9 cellular contexts compared by ENCODE assay signal in the genomic region with DNA sequence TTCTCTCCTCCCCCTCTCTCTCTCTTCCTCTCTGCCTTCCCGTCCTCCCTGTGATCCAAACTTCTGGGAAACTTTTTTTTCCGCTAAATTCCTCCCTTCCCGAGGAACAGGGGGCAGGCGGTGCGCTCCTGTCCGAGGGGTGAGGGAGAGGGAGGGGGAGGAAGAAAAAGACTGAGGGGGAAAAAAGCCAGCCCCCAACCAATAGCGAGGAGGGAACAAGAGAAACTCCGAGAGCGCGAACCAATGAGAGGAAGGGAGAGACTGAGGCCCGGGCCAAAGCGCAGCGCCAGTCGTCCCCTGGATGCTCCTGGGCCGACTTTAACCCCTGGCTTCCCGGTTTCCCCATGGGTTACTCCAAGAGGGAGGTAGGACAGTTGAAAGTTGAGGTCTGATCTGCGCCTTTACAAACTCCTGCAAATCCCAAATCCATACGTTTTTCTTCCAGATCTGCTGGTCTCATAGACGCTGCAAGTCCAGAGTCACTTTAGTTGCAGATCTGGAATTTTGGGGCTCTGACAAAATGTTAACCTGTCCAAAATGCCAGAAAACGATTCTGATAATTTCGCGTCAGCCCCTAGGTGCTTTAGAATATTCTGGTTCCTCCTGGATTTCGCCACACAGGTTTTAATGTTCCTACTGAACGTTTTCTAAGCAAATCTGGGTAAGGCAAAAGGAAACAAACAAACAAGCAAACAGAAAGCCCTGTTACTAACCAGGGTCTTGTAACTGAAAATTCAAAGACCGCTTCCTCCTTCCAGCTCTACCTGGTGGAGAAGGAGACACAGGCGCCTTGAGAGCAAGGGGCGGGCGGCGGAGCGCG. TPM values are rescaled to one million over a fixed set of nuclear protein-coding genes. Genes with fewer than 3 reads are reported as not detected.
DNase-seq lines count a peak whose midpoint lies in the region; ATAC-seq, FAIRE-seq and TF ChIP-seq lines count a peak whose summit lies in the region.
"Had no signal": no experiment of that assay in that cellular context is flagged by ENCODE, and none has a peak within 500 bp of the region (broad histone marks: within the 10 kb centered on the region; RNA-seq: fewer than 3 reads in every experiment).

A gene (minus strand): TSS at position 158 of the 820 bp plus-strand sequence. CDS start 548 bp downstream, outside the sequence.

- H4K20me1 ChIP-seq in keratinocyte (ENCODE audit: control insufficient read depth, extremely low read depth, insufficient read depth, low read length): no peaks in the 10 kb centered on the region

- H3K9me3 Mint-ChIP-seq in MCF 10A (ENCODE audit: unreplicated experiment): peaks cover 12% of the 10 kb centered on the region
- peaks cover 8% of the 10 kb centered on the region for H3K9me3 Mint-ChIP-seq in stimulated activated memory B cell treated with anti-CD40 and anti-IgM and Interleukin-4, amounts not matched to agents 10 μg/mL and 1 μg/mL and 100 μg/mL, for 72 hours

- in situ Hi-C loops in HAP-1 (cut with MboI; ENCODE audit: low sequenced_read_pairs) (loop anchor here (10.0 kb wide), 1 partner anchor 1114 kb away; no protein-coding TSS in a partner anchor), ACHN (cut with HindIII; ENCODE audit: low pct_ligation_motif_present, low pct_unique_long_range_greater_than_20kb, low sequenced_read_pairs) (no loop called here)

- FAIRE-seq in keratinocyte (lab: Jason Lieb, UNC): no peak

- H3K27me3 Mint-ChIP-seq in MCF 10A (ENCODE audit: insufficient read depth, unreplicated experiment): no peaks in the 10 kb centered on the region
- peaks cover 97% of the 10 kb centered on the region for H3K27me3 Mint-ChIP-seq in stimulated activated memory B cell treated with anti-CD40 and anti-IgM and Interleukin-4, amounts not matched to agents 10 μg/mL and 1 μg/mL and 100 μg/mL, for 72 hours

- peaks cover 100% of the 10 kb centered on the region for H3K27me3 ChIP-seq in HUES48 (ENCODE audit: control insufficient read depth, insufficient read depth, low read length)
- H3K27me3 ChIP-seq in keratinocyte (ENCODE audit: control insufficient read depth, extremely low read depth, insufficient read depth, low read length): peaks cover 100% of the 10 kb centered on the region
- no peaks in the 10 kb centered on the region for H3K27me3 ChIP-seq in HAP-1 (ENCODE audit: low read depth)

- H2AFZ ChIP-seq in keratinocyte (ENCODE audit: control insufficient read depth, low read length): peak within 1 kb of the TSS; percentile 22

- peak within 1 kb of the TSS; percentile 65 for H3K4me2 ChIP-seq in keratinocyte (ENCODE audit: control insufficient read depth, extremely low read depth, insufficient read depth, low read depth, low read length)

- dilution Hi-C loops in keratinocyte (cut with MboI; ENCODE audit: extremely low pct_ligation_motif_present, low sequenced_read_pairs): no loop called here

- TF ChIP-seq CTCF in MCF 10A (IDR thresholded peaks at IDR 0.05; ENCODE audit: unreplicated experiment) (no peak), keratinocyte (optimal IDR thresholded peaks at IDR 0.05 in 1 of 3, IDR thresholded peaks at IDR 0.05 in 1 of 3, conservative IDR thresholded peaks at IDR 0.05 in 1 of 3; ENCODE audit: extremely low read depth in 1 of 3, insufficient read depth in 2 of 3, low read length in 3 of 3) (no peak)

- H3K9me3 ChIP-seq in HUES48 (ENCODE audit: control insufficient read depth, insufficient read depth, low read length) (no peaks in the 10 kb centered on the region), keratinocyte (ENCODE audit: control insufficient read depth, low read depth, low read length) (peaks cover 14% of the 10 kb centered on the region), HAP-1 (no peaks in the 10 kb centered on the region; the same call in 1 of the 2 replicates)

- DNase-seq in MCF 10A (ENCODE audit: unreplicated experiment) (no peak), keratinocyte (ENCODE audit: low read depth, low spot score) (no peak), DMS153 (lab: John Stamatoyannopoulos, UW) (no peak), HAP-1 (ENCODE audit: low spot score in 2 of 2) (no peak), ACHN (no peak), inferior parietal cortex (ENCODE audit: extremely low spot score) (no peak)

- peaks cover 5% of the 10 kb centered on the region for H3K36me3 Mint-ChIP-seq in MCF 10A (ENCODE audit: insufficient read depth, unreplicated experiment)
- peaks cover 8% of the 10 kb centered on the region for H3K36me3 Mint-ChIP-seq in stimulated activated memory B cell treated with anti-CD40 and anti-IgM and Interleukin-4, amounts not matched to agents 10 μg/mL and 1 μg/mL and 100 μg/mL, for 72 hours

- no peaks in the 10 kb centered on the region for H3K79me2 ChIP-seq in keratinocyte (ENCODE audit: control insufficient read depth, insufficient read depth, low read length)

- no peaks in the 10 kb centered on the region for H3K4me1 Mint-ChIP-seq in MCF 10A (ENCODE audit: insufficient read depth, unreplicated experiment)
- H3K4me1 Mint-ChIP-seq in stimulated activated memory B cell treated with anti-CD40 and anti-IgM and Interleukin-4, amounts not matched to agents 10 μg/mL and 1 μg/mL and 100 μg/mL, for 72 hours: peaks cover 34% of the 10 kb centered on the region

- H3K4me3 ChIP-seq in HUES48 (ENCODE audit: low read depth, low read length) (peak within 1 kb of the TSS; percentile 53), keratinocyte (ENCODE audit: control insufficient read depth in 2 of 3, extremely low read depth in 1 of 3, insufficient read depth in 2 of 3, low read depth in 1 of 3, low read length in 3 of 3) (peak within 1 kb of the TSS in 2 of 3 experiments; percentile 47 to 52), HAP-1 (no peak within 1 kb of the TSS)

- H3K27ac Mint-ChIP-seq in MCF 10A (ENCODE audit: low read depth, unreplicated experiment): no peak within 1 kb of the TSS
- H3K27ac Mint-ChIP-seq in stimulated activated memory B cell treated with anti-CD40 and anti-IgM and Interleukin-4, amounts not matched to agents 10 μg/mL and 1 μg/mL and 100 μg/mL, for 72 hours: no peak within 1 kb of the TSS

- no peaks in the 10 kb centered on the region for H3K9me1 ChIP-seq in keratinocyte (ENCODE audit: control insufficient read depth, extremely low read depth, insufficient read depth, low read length)

- no TSS peak for BruUV-seq in MCF 10A (replicated peaks; lab: Mats Ljungman, UMichigan)

- no peaks in the 10 kb centered on the region for H3K36me3 ChIP-seq in HUES48 (ENCODE audit: control insufficient read depth, insufficient read depth, low read length)
- no peaks in the 10 kb centered on the region for H3K36me3 ChIP-seq in keratinocyte (ENCODE audit: control insufficient read depth in 2 of 2, extremely low read depth in 1 of 2, insufficient read depth in 2 of 2, low read length in 2 of 2)
- H3K36me3 ChIP-seq in HAP-1 (replicated peaks): no peaks in the 10 kb centered on the region

- intact Hi-C loops in MCF 10A (cut with micrococcal nuclease): no loop called here

- CTCF ChIA-PET in MCF 10A (lab: Yijun Ruan, JAX): interaction anchor here (1.2 kb wide), 1 partner anchor 20 kb away, joined by 5 read pairs; no protein-coding TSS in a partner anchor

- peak within 1 kb of the TSS; percentile 36 for H3K4me3 Mint-ChIP-seq in MCF 10A (ENCODE audit: unreplicated experiment)
- H3K4me3 Mint-ChIP-seq in stimulated activated memory B cell treated with anti-CD40 and anti-IgM and Interleukin-4, amounts not matched to agents 10 μg/mL and 1 μg/mL and 100 μg/mL, for 72 hours: peak within 1 kb of the TSS; percentile 56

- POLR2A ChIA-PET in MCF 10A (lab: Yijun Ruan, JAX): no interaction called here

- H3K27ac ChIP-seq in HUES48 (ENCODE audit: low read depth, low read length) (no peak within 1 kb of the TSS), keratinocyte (ENCODE audit: control insufficient read depth, insufficient read depth, low read length) (no peak within 1 kb of the TSS)

- ATAC-seq in stimulated activated memory B cell treated with anti-CD40 and anti-IgM and Interleukin-4, amounts not matched to agents 10 μg/mL and 1 μg/mL and 100 μg/mL, for 72 hours: no peak

- H3K9ac ChIP-seq in HUES48 (ENCODE audit: low read depth, low read length): no peak within 1 kb of the TSS
- H3K9ac ChIP-seq in keratinocyte (ENCODE audit: control insufficient read depth, extremely low read depth, insufficient read depth, low read length): no peak within 1 kb of the TSS

- H3K4me1 ChIP-seq in HUES48 (ENCODE audit: control insufficient read depth, insufficient read depth, low read length): peaks cover 61% of the 10 kb centered on the region
- peaks cover 5% of the 10 kb centered on the region for H3K4me1 ChIP-seq in keratinocyte (ENCODE audit: control insufficient read depth, extremely low read depth, insufficient read depth, low read length)
- H3K4me1 ChIP-seq in HAP-1: no peaks in the 10 kb centered on the region

RNA-seq across cellular contexts. Expression of the gene that starts here (rescaled TPM):
- 0.09 and 0.15 TPM in 2 replicates for total RNA-seq in MCF 10A (2022)
- polyA plus RNA-seq in keratinocyte: 0.01 to 0.02 TPM in 2 of 3 replicates, not detected in the other
- polyA plus RNA-seq in keratinocyte (2011; ENCODE audit: low read depth): not detected
- not detected in 2 replicates for polyA plus RNA-seq in keratinocyte (2011; cell fraction: cytosol; rRNA removed)
- polyA plus RNA-seq in keratinocyte (2011; cell fraction: nucleus; rRNA removed): 0.05 TPM in 1 of 2 replicates, not detected in the other
- not detected in 2 replicates for polyA plus RNA-seq in keratinocyte (2012; ENCODE audit: low replicate concordance)
- polyA minus RNA-seq in keratinocyte: not detected in 3 replicates
- polyA minus RNA-seq in keratinocyte (2011; cell fraction: cytosol; rRNA and poly(A)+ RNA removed): not detected
- not detected in 2 replicates for polyA minus RNA-seq in keratinocyte (2011; cell fraction: nucleus; rRNA and poly(A)+ RNA removed)
- total RNA-seq: T-helper 2 cell treated with Interferon-gamma antibody and Interleukin-4, amounts not matched to agents 100 ng/mL and 5 ng/mL, for 36 hours had no signal
